In genomic region chr14:96764012-96764411, GRCh38 we compare ENCODE assay signal across 21 cellular contexts.
"Had no signal": no experiment of that assay in that cellular context is flagged by ENCODE, and none has a peak within 500 bp of the region (broad histone marks: within the 10 kb centered on the region; RNA-seq: fewer than 3 reads in every experiment).

No MANE protein-coding gene starts in this region.

- FAIRE-seq: colon, endothelial cell of umbilical vein, frontal cortex, islet of Langerhans, keratinocyte had no signal

- ATAC-seq: foreskin keratinocyte, gastroesophageal sphincter, heart right ventricle, left cardiac atrium, left lung, left ventricle myocardium superior, lower lobe of right lung, mucosa of descending colon had no signal

- H3K4me1 ChIP-seq: esophagus muscularis mucosa, foreskin keratinocyte, gastroesophageal sphincter, heart right ventricle, left lung, lower lobe of right lung had no signal

- DNase-seq: dermis blood vessel endothelial cell; dorsolateral prefrontal cortex; effector CD4-positive, alpha-beta T cell; effector memory CD4-positive, alpha-beta T cell; foreskin keratinocyte; heart right ventricle; hippocampal formation; left cardiac atrium; left lung; left ventricle myocardium superior; lower lobe of right lung; mesenchymal stem cell; mucosa of descending colon had no signal

- H3K27ac ChIP-seq: coronary artery, dorsolateral prefrontal cortex, esophagus muscularis mucosa, foreskin keratinocyte, gastroesophageal sphincter, heart right ventricle, left lung, lower lobe of right lung had no signal

- H3K36me3 ChIP-seq: esophagus muscularis mucosa, gastroesophageal sphincter, heart right ventricle, left lung, lower lobe of right lung had no signal

- H3K27me3 ChIP-seq: dorsolateral prefrontal cortex, gastroesophageal sphincter had no signal

- H3K4me3 ChIP-seq: coronary artery, dorsolateral prefrontal cortex, esophagus muscularis mucosa, gastroesophageal sphincter, heart right ventricle, left lung, lower lobe of right lung, mucosa of descending colon had no signal

- H3K9me3 ChIP-seq: esophagus muscularis mucosa, gastroesophageal sphincter, heart right ventricle, left lung, lower lobe of right lung, mucosa of descending colon had no signal
